15 cellular contexts compared by ENCODE assay signal in the genomic region with DNA sequence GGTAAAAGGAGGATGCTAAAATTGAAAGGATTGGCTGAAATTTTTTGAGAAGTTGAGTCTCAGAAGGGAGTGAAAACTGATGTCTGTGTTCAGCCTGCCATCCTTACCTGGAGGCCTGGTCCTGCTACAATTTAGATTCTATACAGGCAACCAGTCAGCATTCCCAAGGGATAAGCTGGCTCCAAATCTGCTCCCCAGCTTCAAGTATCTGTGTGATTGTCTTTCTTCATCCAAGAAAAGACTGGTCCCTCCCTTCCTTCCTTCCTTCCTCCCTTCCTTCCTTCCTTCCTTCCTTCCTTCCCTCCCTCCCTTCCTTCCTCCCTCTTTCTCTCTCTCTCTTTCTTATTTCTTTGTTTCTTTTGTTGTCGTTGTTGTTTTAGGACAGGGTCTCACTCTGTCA. TPM values are rescaled to one million over a fixed set of nuclear protein-coding genes. Genes with fewer than 3 reads are reported as not detected.
DNase-seq lines count a peak whose midpoint lies in the region; ATAC-seq and TF ChIP-seq lines count a peak whose summit lies in the region.
"Had no signal": no experiment of that assay in that cellular context is flagged by ENCODE, and none has a peak within 500 bp of the region (broad histone marks: within the 10 kb centered on the region; RNA-seq: fewer than 3 reads in every experiment).

No MANE protein-coding gene starts in this region.

- peak overlapping the region; percentile 61 for H3K27ac Mint-ChIP-seq in activated CD8-positive, alpha-beta T cell treated with anti-CD3 and anti-CD28 coated beads, Interleukin-2, amount 10 ng/mL, durations not matched to agents 7 days and 5 days
- no peak overlapping the region for H3K27ac Mint-ChIP-seq in activated CD8-positive, alpha-beta T cell treated with anti-CD3 and anti-CD28 coated beads for 36 hours
- H3K27ac Mint-ChIP-seq in chondrocyte (ENCODE audit: unreplicated experiment), result peak overlapping the region; percentile 59
- no peak overlapping the region for H3K27ac Mint-ChIP-seq in neural progenitor cell
- H3K27ac Mint-ChIP-seq: CD4-positive, CD25-positive, alpha-beta regulatory T cell had no signal

- H3K27me3 ChIP-seq in BLaER1 treated with 17β-estradiol and CSF1 and Interleukin-3, amounts not matched to agents 10 nM and 100 nM, result no peaks in the 10 kb centered on the region
- H3K27me3 ChIP-seq in neural progenitor cell, result no peaks in the 10 kb centered on the region

- peak overlapping the region in 9 of 11 experiments; percentile 7 to 68 (median 38); a peak in 11 of 22 replicates for H3K4me2 ChIP-seq in BLaER1 treated with 17β-estradiol and CSF1 and Interleukin-3, amounts not matched to agents 10 nM and 100 nM
- no peak overlapping the region for H3K4me2 ChIP-seq in neural progenitor cell
- H3K4me2 ChIP-seq: A549 had no signal

- no peak overlapping the region for H2AFZ ChIP-seq in neural progenitor cell (replicated peaks)
- H2AFZ ChIP-seq: GM23248 had no signal

- H3K36me3 Mint-ChIP-seq in activated CD8-positive, alpha-beta T cell treated with anti-CD3 and anti-CD28 coated beads, Interleukin-2, amount 10 ng/mL, durations not matched to agents 7 days and 5 days (ENCODE audit: low read depth), result no peaks in the 10 kb centered on the region
- no peaks in the 10 kb centered on the region for H3K36me3 Mint-ChIP-seq in activated CD8-positive, alpha-beta T cell treated with anti-CD3 and anti-CD28 coated beads for 36 hours (ENCODE audit: low read depth)
- H3K36me3 Mint-ChIP-seq in chondrocyte (ENCODE audit: low read depth) (no peaks in the 10 kb centered on the region), neural progenitor cell (peaks cover 6% of the 10 kb centered on the region)

- no peaks in the 10 kb centered on the region for H3K9me3 Mint-ChIP-seq in activated CD8-positive, alpha-beta T cell treated with anti-CD3 and anti-CD28 coated beads, Interleukin-2, amount 10 ng/mL, durations not matched to agents 7 days and 5 days (ENCODE audit: insufficient read depth)
- H3K9me3 Mint-ChIP-seq in activated CD8-positive, alpha-beta T cell treated with anti-CD3 and anti-CD28 coated beads for 36 hours, result no peaks in the 10 kb centered on the region
- H3K9me3 Mint-ChIP-seq in chondrocyte (ENCODE audit: low read depth) (peaks cover 5% of the 10 kb centered on the region), neural progenitor cell (peaks cover 2% of the 10 kb centered on the region)

- no peaks in the 10 kb centered on the region for H3K36me3 ChIP-seq in BLaER1 treated with 17β-estradiol and CSF1 and Interleukin-3, amounts not matched to agents 10 nM and 100 nM
- H3K36me3 ChIP-seq in neural progenitor cell, result no peaks in the 10 kb centered on the region

- H3K27ac ChIP-seq in BLaER1 treated with 17β-estradiol and CSF1 and Interleukin-3, amounts not matched to agents 10 nM and 100 nM, result no peak overlapping the region
- no peak overlapping the region for H3K27ac ChIP-seq in neural progenitor cell
- H3K27ac ChIP-seq: 22Rv1, A549, GM23248 had no signal

- CTCF ChIA-PET in activated CD8-positive, alpha-beta T cell treated with anti-CD3 and anti-CD28 coated beads, Interleukin-2, amount 10 ng/mL, durations not matched to agents 7 days and 5 days (lab: Charles Lee), result interaction anchor here (1.7 to 1.8 kb wide), 2 partner anchors 17 to 18 kb away, joined by 5 to 6 read pairs; no protein-coding TSS in a partner anchor
- CTCF ChIA-PET in activated CD8-positive, alpha-beta T cell treated with anti-CD3 and anti-CD28 coated beads for 36 hours (lab: Charles Lee), result interaction anchor here (1.1 kb wide), 1 partner anchor 16 kb away, joined by 5 read pairs; no protein-coding TSS in a partner anchor

- no peak for TF ChIP-seq CTCF in activated CD8-positive, alpha-beta T cell treated with anti-CD3 and anti-CD28 coated beads for 36 hours (IDR thresholded peaks at IDR 0.05)
- TF ChIP-seq CTCF in chondrocyte (IDR thresholded peaks at IDR 0.05), result no peak
- no peak for TF ChIP-seq CTCF in neural progenitor cell (IDR thresholded peaks at IDR 0.05)

- no peak overlapping the region for H3K4me3 ChIP-seq in BLaER1 treated with 17β-estradiol and CSF1 and Interleukin-3, amounts not matched to agents 10 nM and 100 nM
- no peak overlapping the region for H3K4me3 ChIP-seq in neural progenitor cell
- H3K4me3 ChIP-seq: A549, GM23248 had no signal

- no peaks in the 10 kb centered on the region for H4K20me1 ChIP-seq in BLaER1 treated with 17β-estradiol and CSF1 and Interleukin-3, amounts not matched to agents 10 nM and 100 nM
- H4K20me1 ChIP-seq in neural progenitor cell (ENCODE audit: low read depth), result no peaks in the 10 kb centered on the region

- no peak overlapping the region for H3K9ac ChIP-seq in BLaER1 treated with 17β-estradiol and CSF1 and Interleukin-3, amounts not matched to agents 10 nM and 100 nM
- no peak overlapping the region for H3K9ac ChIP-seq in neural progenitor cell
- H3K9ac ChIP-seq: GM23248 had no signal

- H3K79me2 ChIP-seq in neural progenitor cell (ENCODE audit: low read depth), result no peaks in the 10 kb centered on the region

- intact Hi-C loops in activated CD8-positive, alpha-beta T cell treated with anti-CD3 and anti-CD28 coated beads for 36 hours (cut with micrococcal nuclease), result no loop called here

- DNase-seq in activated CD8-positive, alpha-beta T cell treated with anti-CD3 and anti-CD28 coated beads, Interleukin-2, amount 10 ng/mL, durations not matched to agents 7 days and 5 days, result no peak
- no peak for DNase-seq in activated CD8-positive, alpha-beta T cell treated with anti-CD3 and anti-CD28 coated beads for 36 hours
- no peak for DNase-seq in chondrocyte (ENCODE audit: low spot score)
- peak; percentile 17 for DNase-seq in neural progenitor cell (ENCODE audit: low spot score)
- no peak for DNase-seq in NCI-H128 (lab: John Stamatoyannopoulos, UW; ENCODE audit: unreplicated experiment)
- DNase-seq: C1 segment of cervical spinal cord; Caco-2; CD4-positive, CD25-positive, alpha-beta regulatory T cell; GM23248; HCEC 1CT had no signal

- H3K4me1 ChIP-seq in BLaER1 treated with 17β-estradiol and CSF1 and Interleukin-3, amounts not matched to agents 10 nM and 100 nM, result peaks cover 12 to 43% (median 36%) of the 10 kb centered on the region in 10 experiments
- H3K4me1 ChIP-seq in neural progenitor cell, result peaks cover 20% of the 10 kb centered on the region

- ATAC-seq in activated CD8-positive, alpha-beta T cell treated with anti-CD3 and anti-CD28 coated beads, Interleukin-2, amount 10 ng/mL, durations not matched to agents 7 days and 5 days, result no peak
- no peak for ATAC-seq in activated CD8-positive, alpha-beta T cell treated with anti-CD3 and anti-CD28 coated beads for 36 hours
- ATAC-seq in HG02981 (IDR thresholded peaks at IDR 0.05; ENCODE audit: unreplicated experiment) (no peak), GM21526 (IDR thresholded peaks at IDR 0.05; ENCODE audit: low FRiP score, unreplicated experiment) (no peak)
- ATAC-seq: A549 had no signal

- H3K4me3 Mint-ChIP-seq in activated CD8-positive, alpha-beta T cell treated with anti-CD3 and anti-CD28 coated beads, Interleukin-2, amount 10 ng/mL, durations not matched to agents 7 days and 5 days, result no peak overlapping the region
- no peak overlapping the region for H3K4me3 Mint-ChIP-seq in activated CD8-positive, alpha-beta T cell treated with anti-CD3 and anti-CD28 coated beads for 36 hours
- H3K4me3 Mint-ChIP-seq in chondrocyte (ENCODE audit: unreplicated experiment) (no peak overlapping the region), neural progenitor cell (no peak overlapping the region)
- H3K4me3 Mint-ChIP-seq: CD4-positive, CD25-positive, alpha-beta regulatory T cell had no signal

- no peaks in the 10 kb centered on the region for H3K4me1 Mint-ChIP-seq in activated CD8-positive, alpha-beta T cell treated with anti-CD3 and anti-CD28 coated beads, Interleukin-2, amount 10 ng/mL, durations not matched to agents 7 days and 5 days (ENCODE audit: low read depth)
- H3K4me1 Mint-ChIP-seq in activated CD8-positive, alpha-beta T cell treated with anti-CD3 and anti-CD28 coated beads for 36 hours (ENCODE audit: low read depth), result no peaks in the 10 kb centered on the region
- H3K4me1 Mint-ChIP-seq in chondrocyte (ENCODE audit: low read depth) (peaks cover 39% of the 10 kb centered on the region), neural progenitor cell (peaks cover 21% of the 10 kb centered on the region)
- H3K4me1 Mint-ChIP-seq: CD4-positive, CD25-positive, alpha-beta regulatory T cell had no signal

- no peaks in the 10 kb centered on the region for H3K9me3 ChIP-seq in BLaER1 treated with 17β-estradiol and CSF1 and Interleukin-3, amounts not matched to agents 10 nM and 100 nM (replicated peaks in 1 of 11)
- H3K9me3 ChIP-seq in neural progenitor cell (ENCODE audit: low read depth), result no peaks in the 10 kb centered on the region

- H3K27me3 Mint-ChIP-seq in activated CD8-positive, alpha-beta T cell treated with anti-CD3 and anti-CD28 coated beads, Interleukin-2, amount 10 ng/mL, durations not matched to agents 7 days and 5 days (ENCODE audit: low read depth), result peaks cover 49% of the 10 kb centered on the region
- peaks cover 44% of the 10 kb centered on the region for H3K27me3 Mint-ChIP-seq in activated CD8-positive, alpha-beta T cell treated with anti-CD3 and anti-CD28 coated beads for 36 hours
- H3K27me3 Mint-ChIP-seq in chondrocyte (ENCODE audit: low read depth) (no peaks in the 10 kb centered on the region), neural progenitor cell (ENCODE audit: insufficient read depth, low read depth) (peaks cover 2% of the 10 kb centered on the region)

- POLR2A ChIA-PET in activated CD8-positive, alpha-beta T cell treated with anti-CD3 and anti-CD28 coated beads, Interleukin-2, amount 10 ng/mL, durations not matched to agents 7 days and 5 days (lab: Charles Lee), result no interaction called here
- POLR2A ChIA-PET in activated CD8-positive, alpha-beta T cell treated with anti-CD3 and anti-CD28 coated beads for 36 hours (lab: Charles Lee), result no interaction called here

- peaks cover 10% of the 10 kb centered on the region for H3F3A ChIP-seq in neural progenitor cell (ENCODE audit: low read depth)

RNA-seq across cellular contexts. Expression of gene UMPS, which starts 24.7 kb away (rescaled TPM):
- 10 to 100 TPM; 32.9 to 38.8 TPM for total RNA-seq in activated CD8-positive, alpha-beta T cell treated with anti-CD3 and anti-CD28 coated beads, Interleukin-2, amount 10 ng/mL, durations not matched to agents 7 days and 5 days
- 10 to 100 TPM; 41.7 to 53.1 TPM for total RNA-seq in activated CD8-positive, alpha-beta T cell treated with anti-CD3 and anti-CD28 coated beads for 36 hours
- 16.6 to 24.0 TPM (median 19.4 TPM) in 3 replicates for total RNA-seq in chondrocyte
- total RNA-seq in neural progenitor cell (ENCODE audit: low replicate concordance), result 42.2 and 47.6 TPM in 2 replicates

Comparison
In these comparisons a context has a peak if more than half of its experiments do, and no peak if none do; other contexts are left out.
1. H3K27ac Mint-ChIP-seq: peak in activated CD8-positive, alpha-beta T cell treated with anti-CD3 and anti-CD28 coated beads, Interleukin-2, amount 10 ng/mL, durations not matched to agents 7 days and 5 days (single experiment) and chondrocyte (single experiment); none in activated CD8-positive, alpha-beta T cell treated with anti-CD3 and anti-CD28 coated beads for 36 hours (single experiment) and neural progenitor cell (single experiment).